Comparison of ENCODE assay signal across 2 cellular contexts in the genomic region with DNA sequence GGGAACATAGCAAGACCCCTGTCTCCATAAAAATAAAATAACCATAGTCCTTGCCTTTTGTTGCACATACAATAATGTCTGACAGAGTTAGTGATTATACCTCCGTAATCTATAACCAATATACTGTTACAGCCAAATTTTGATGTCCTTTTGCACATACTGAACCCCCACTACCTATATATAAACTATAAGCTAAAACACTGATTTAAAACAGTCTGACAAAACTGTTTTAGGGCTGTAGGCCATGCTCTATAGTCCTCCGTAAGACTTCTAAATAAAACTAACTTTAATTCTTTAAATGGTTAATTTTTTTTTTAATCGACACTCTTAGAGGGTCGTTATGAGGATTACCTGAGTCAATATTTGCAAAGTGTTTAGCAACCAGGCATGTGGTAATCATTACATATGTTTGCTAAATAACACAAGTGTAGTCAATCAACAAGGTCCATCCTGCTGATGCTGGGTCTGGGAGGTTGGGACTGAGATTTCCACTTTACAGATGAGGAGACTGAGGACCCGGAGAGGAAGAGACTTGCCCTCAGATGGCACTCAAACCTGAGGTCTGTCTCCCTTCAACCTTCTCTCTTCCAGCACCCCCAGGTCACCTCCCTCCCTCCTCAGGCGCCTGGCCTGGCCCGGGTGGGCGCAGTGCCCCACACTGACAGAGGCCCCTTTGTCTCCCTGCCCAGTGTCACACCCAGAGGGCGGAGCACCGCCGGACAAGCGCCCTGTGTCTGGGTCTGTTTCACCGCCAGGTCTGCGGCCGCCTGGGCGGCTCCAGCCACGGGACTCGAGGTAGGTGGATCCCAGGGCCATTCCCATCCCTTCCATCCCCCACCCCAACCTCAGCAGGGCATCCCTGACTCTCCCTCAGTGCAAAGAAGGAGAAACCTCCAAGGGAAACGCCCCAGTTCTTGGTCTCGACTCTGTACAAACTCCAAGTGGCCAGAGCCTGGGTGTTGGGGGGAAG.
TF ChIP-seq lines count a peak whose summit lies in the region.

No MANE protein-coding gene starts in this region.

TF ChIP-seq in HCT116, 20 proteins besides CTCF, POLR2A, EP300 and RAD21:
- TF ChIP-seq, protein P1, sequence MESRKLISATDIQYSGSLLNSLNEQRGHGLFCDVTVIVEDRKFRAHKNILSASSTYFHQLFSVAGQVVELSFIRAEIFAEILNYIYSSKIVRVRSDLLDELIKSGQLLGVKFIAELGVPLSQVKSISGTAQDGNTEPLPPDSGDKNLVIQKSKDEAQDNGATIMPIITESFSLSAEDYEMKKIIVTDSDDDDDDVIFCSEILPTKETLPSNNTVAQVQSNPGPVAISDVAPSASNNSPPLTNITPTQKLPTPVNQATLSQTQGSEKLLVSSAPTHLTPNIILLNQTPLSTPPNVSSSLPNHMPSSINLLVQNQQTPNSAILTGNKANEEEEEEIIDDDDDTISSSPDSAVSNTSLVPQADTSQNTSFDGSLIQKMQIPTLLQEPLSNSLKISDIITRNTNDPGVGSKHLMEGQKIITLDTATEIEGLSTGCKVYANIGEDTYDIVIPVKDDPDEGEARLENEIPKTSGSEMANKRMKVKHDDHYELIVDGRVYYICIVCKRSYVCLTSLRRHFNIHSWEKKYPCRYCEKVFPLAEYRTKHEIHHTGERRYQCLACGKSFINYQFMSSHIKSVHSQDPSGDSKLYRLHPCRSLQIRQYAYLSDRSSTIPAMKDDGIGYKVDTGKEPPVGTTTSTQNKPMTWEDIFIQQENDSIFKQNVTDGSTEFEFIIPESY (IDR thresholded peaks at IDR 0.05; ENCODE audit: extremely low read depth, insufficient replicate concordance, low read length) = no peak
- no peak for TF ChIP-seq SIN3A (IDR thresholded peaks at IDR 0.05; ENCODE audit: low read depth)
- no peak for TF ChIP-seq TCF7L2 (IDR thresholded peaks at IDR 0.05; ENCODE audit: borderline replicate concordance, extremely low read depth, insufficient read depth, insufficient read length)
- TF ChIP-seq, protein P2, sequence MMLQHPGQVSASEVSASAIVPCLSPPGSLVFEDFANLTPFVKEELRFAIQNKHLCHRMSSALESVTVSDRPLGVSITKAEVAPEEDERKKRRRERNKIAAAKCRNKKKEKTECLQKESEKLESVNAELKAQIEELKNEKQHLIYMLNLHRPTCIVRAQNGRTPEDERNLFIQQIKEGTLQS (IDR thresholded peaks at IDR 0.05) = no peak
- no peak for TF ChIP-seq POLR2AphosphoS5 (IDR thresholded peaks at IDR 0.05; ENCODE audit: low read depth, low read length)
- TF ChIP-seq EZH2 (IDR thresholded peaks at IDR 0.05) = no peak
- no peak for TF ChIP-seq ELF1 (IDR thresholded peaks at IDR 0.05; ENCODE audit: borderline replicate concordance, low read depth)
- TF ChIP-seq ZNF274 (IDR thresholded peaks at IDR 0.05; ENCODE audit: low read depth, low read length) = no peak
- no peak for TF ChIP-seq SRF (IDR thresholded peaks at IDR 0.05; ENCODE audit: low read depth)
- no peak for TF ChIP-seq YY1 (IDR thresholded peaks at IDR 0.05; ENCODE audit: extremely low read depth, insufficient replicate concordance, low read depth, low read length)
- TF ChIP-seq FOSL1 (IDR thresholded peaks at IDR 0.05; ENCODE audit: low read depth) = no peak
- TF ChIP-seq, protein P3, sequence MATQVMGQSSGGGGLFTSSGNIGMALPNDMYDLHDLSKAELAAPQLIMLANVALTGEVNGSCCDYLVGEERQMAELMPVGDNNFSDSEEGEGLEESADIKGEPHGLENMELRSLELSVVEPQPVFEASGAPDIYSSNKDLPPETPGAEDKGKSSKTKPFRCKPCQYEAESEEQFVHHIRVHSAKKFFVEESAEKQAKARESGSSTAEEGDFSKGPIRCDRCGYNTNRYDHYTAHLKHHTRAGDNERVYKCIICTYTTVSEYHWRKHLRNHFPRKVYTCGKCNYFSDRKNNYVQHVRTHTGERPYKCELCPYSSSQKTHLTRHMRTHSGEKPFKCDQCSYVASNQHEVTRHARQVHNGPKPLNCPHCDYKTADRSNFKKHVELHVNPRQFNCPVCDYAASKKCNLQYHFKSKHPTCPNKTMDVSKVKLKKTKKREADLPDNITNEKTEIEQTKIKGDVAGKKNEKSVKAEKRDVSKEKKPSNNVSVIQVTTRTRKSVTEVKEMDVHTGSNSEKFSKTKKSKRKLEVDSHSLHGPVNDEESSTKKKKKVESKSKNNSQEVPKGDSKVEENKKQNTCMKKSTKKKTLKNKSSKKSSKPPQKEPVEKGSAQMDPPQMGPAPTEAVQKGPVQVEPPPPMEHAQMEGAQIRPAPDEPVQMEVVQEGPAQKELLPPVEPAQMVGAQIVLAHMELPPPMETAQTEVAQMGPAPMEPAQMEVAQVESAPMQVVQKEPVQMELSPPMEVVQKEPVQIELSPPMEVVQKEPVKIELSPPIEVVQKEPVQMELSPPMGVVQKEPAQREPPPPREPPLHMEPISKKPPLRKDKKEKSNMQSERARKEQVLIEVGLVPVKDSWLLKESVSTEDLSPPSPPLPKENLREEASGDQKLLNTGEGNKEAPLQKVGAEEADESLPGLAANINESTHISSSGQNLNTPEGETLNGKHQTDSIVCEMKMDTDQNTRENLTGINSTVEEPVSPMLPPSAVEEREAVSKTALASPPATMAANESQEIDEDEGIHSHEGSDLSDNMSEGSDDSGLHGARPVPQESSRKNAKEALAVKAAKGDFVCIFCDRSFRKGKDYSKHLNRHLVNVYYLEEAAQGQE (IDR thresholded peaks at IDR 0.05; ENCODE audit: low read depth) = no peak
- TF ChIP-seq CEBPB (IDR thresholded peaks at IDR 0.05; ENCODE audit: low read depth) = no peak
- TF ChIP-seq, protein P4, sequence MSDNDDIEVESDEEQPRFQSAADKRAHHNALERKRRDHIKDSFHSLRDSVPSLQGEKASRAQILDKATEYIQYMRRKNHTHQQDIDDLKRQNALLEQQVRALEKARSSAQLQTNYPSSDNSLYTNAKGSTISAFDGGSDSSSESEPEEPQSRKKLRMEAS (IDR thresholded peaks at IDR 0.05) = no peak
- TF ChIP-seq CBX3 (IDR thresholded peaks at IDR 0.05; ENCODE audit: low read depth) = no peak
- TF ChIP-seq ZFX (IDR thresholded peaks at IDR 0.05) = no peak
TF ChIP-seq in HCT116: peak in this region for 0.

TF ChIP-seq in liver, 16 proteins besides CTCF, POLR2A, EP300 and RAD21 (continued from another document):
- TF ChIP-seq FOXA2 (IDR thresholded peaks at IDR 0.05) (peak; percentile 14), HNF4G (IDR thresholded peaks at IDR 0.05) (no peak)
